In the genomic region with DNA sequence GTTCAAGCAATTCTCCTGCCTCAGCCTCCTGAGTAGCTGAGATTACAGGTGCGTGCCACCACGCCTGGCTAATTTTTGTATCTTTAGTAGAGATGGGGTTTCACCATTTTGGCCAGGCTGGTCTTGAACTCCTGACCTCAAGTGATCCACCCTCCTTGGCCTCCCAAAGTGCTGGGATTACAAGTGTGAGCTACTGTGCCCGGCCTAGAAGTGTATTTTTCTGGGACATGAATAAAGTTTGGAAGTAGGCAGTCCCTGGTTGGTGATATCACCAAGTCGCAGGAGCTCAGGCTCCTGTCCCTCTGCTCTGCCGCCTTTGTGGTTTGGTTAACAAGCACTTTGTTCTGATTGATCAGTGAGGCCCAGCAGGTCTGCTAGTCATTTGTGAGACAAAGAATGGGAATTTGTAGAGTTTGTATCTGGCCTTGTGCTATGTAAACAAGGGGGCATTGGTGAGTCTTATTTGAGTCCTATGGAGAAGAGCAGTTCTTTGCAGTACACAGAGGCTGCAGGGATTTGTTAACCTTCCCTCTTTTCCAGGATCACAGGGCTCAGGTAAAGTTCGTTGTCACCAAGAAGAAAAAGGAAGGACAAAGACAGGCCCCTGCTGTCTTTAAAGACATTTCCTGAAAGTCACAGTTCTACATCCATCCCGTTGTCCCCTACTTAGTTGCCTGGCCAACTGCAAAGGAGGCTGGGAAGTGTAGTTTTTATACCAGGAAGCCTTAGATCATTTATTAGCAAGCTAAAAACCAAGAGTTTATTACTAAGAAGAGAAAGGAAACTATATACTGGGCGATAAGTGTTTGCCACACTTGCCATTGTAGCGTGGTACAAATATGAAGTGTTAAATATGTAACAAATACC, we compare ENCODE assay signal across 1 cellular context.
TF ChIP-seq lines count a peak whose summit lies in the region.

No MANE protein-coding gene starts in this region.

TF ChIP-seq in HepG2, 621 proteins besides CTCF, POLR2A, EP300 and RAD21 (continued from another document):
- TF ChIP-seq ZNF710 (CRISPR knock-in tag; IDR thresholded peaks at IDR 0.05; ENCODE audit: borderline replicate concordance) (peak; percentile 50; the same call in 1 of the 2 replicates), ZNF546 (CRISPR knock-in tag; conservative IDR thresholded peaks at IDR 0.05) (0 out of 2 replicates have a peak, but pooled peaks have one; percentile 39), ZNF292 (CRISPR knock-in tag; IDR thresholded peaks at IDR 0.05; ENCODE audit: borderline replicate concordance, low read depth) (peak; percentile 49; the same call in 1 of the 2 replicates), U2AF1 (optimal IDR thresholded peaks at IDR 0.05; ENCODE audit: low read depth, low read length) (no peak), NCOR1 (IDR thresholded peaks at IDR 0.05; ENCODE audit: borderline replicate concordance, low read length) (no peak; the same call in 1 of the 2 replicates), HOXA3 (CRISPR knock-in tag; IDR thresholded peaks at IDR 0.05) (peak; percentile 50), RFXAP (CRISPR knock-in tag; IDR thresholded peaks at IDR 0.05; ENCODE audit: borderline replicate concordance) (no peak), THAP11 (CRISPR knock-in tag; IDR thresholded peaks at IDR 0.05) (peak; percentile 95), ZNF569 (CRISPR knock-in tag; IDR thresholded peaks at IDR 0.05; ENCODE audit: borderline replicate concordance) (0 out of 2 replicates have a peak, but pooled peaks have one; percentile 53), PITX1 (CRISPR knock-in tag; IDR thresholded peaks at IDR 0.05) (peak; percentile 56), ZUFSP (CRISPR knock-in tag; IDR thresholded peaks at IDR 0.05; ENCODE audit: borderline replicate concordance) (no peak), PHF8 (CRISPR knock-in tag; IDR thresholded peaks at IDR 0.05) (peak; percentile 8; the same call in 1 of the 2 replicates), ZFP36L2 (CRISPR knock-in tag; IDR thresholded peaks at IDR 0.05) (no peak), ZMYM3 (CRISPR knock-in tag; IDR thresholded peaks at IDR 0.05) (peak; percentile 51), ATF7 (IDR thresholded peaks at IDR 0.05) (0 out of 2 replicates have a peak, but pooled peaks have one; percentile 1), ATF7 (CRISPR knock-in tag; IDR thresholded peaks at IDR 0.05) (no peak), SALL2 (CRISPR knock-in tag; IDR thresholded peaks at IDR 0.05) (peak; percentile 65; the same call in 1 of the 2 replicates), DPF2 (CRISPR knock-in tag; IDR thresholded peaks at IDR 0.05; ENCODE audit: borderline replicate concordance, low read depth) (peak; percentile 66; the same call in 1 of the 2 replicates), ZNF136 (CRISPR knock-in tag; IDR thresholded peaks at IDR 0.05; ENCODE audit: low read depth) (peak; percentile 84; the same call in 1 of the 2 replicates), ZNF382 (CRISPR knock-in tag; IDR thresholded peaks at IDR 0.05; ENCODE audit: borderline replicate concordance) (no peak), ELF1 (CRISPR knock-in tag; IDR thresholded peaks at IDR 0.05) (peak; percentile 69; the same call in 1 of the 2 replicates), ZNF678 (CRISPR knock-in tag; IDR thresholded peaks at IDR 0.05) (no peak), FOXA1 (IDR thresholded peaks at IDR 0.05) (peak; percentile 75), FOXA1 (CRISPR knock-in tag; IDR thresholded peaks at IDR 0.05) (peak; percentile 96), ZNF543 (CRISPR knock-in tag; IDR thresholded peaks at IDR 0.05) (0 out of 2 replicates have a peak, but pooled peaks have one; percentile 25), NR2F2 (IDR thresholded peaks at IDR 0.05; ENCODE audit: borderline replicate concordance, low read depth) (peak; percentile 43; the same call in 1 of the 2 replicates), ZNF354B (CRISPR knock-in tag; IDR thresholded peaks at IDR 0.05) (0 out of 2 replicates have a peak, but pooled peaks have one; percentile 53), ZSCAN21 (CRISPR knock-in tag; IDR thresholded peaks at IDR 0.05; ENCODE audit: borderline replicate concordance) (peak; percentile 58; the same call in 1 of the 2 replicates), TCF7 (IDR thresholded peaks at IDR 0.05; ENCODE audit: low read depth) (peak; percentile 67), TBX3 (IDR thresholded peaks at IDR 0.05; ENCODE audit: borderline replicate concordance) (peak; percentile 40; the same call in 1 of the 2 replicates), ZNF101 (CRISPR knock-in tag; IDR thresholded peaks at IDR 0.05; ENCODE audit: borderline replicate concordance, low read depth) (no peak), ZFP62 (CRISPR knock-in tag; IDR thresholded peaks at IDR 0.05) (no peak), GFI1 (CRISPR knock-in tag; IDR thresholded peaks at IDR 0.05; ENCODE audit: borderline replicate concordance) (peak; percentile 80; the same call in 1 of the 2 replicates), CREM (IDR thresholded peaks at IDR 0.05) (peak; percentile 69; the same call in 1 of the 2 replicates), CREM (CRISPR knock-in tag; IDR thresholded peaks at IDR 0.05) (no peak), THRA (CRISPR knock-in tag; IDR thresholded peaks at IDR 0.05; ENCODE audit: borderline replicate concordance) (no peak), ZNF367 (CRISPR knock-in tag; IDR thresholded peaks at IDR 0.05; ENCODE audit: borderline replicate concordance) (no peak), SAP130 (CRISPR knock-in tag; IDR thresholded peaks at IDR 0.05; ENCODE audit: low read depth) (peak; percentile 62), TBP (CRISPR knock-in tag; IDR thresholded peaks at IDR 0.05) (no peak), ZNF609 (CRISPR knock-in tag; IDR thresholded peaks at IDR 0.05; ENCODE audit: borderline replicate concordance) (no peak), IKZF5 (CRISPR knock-in tag; IDR thresholded peaks at IDR 0.05) (no peak), ZNF460 (CRISPR knock-in tag; IDR thresholded peaks at IDR 0.05; ENCODE audit: borderline replicate concordance) (peak; percentile 74; the same call in 1 of the 2 replicates), ZIK1 (CRISPR knock-in tag; IDR thresholded peaks at IDR 0.05; ENCODE audit: borderline replicate concordance, low read depth) (no peak), ZNF44 (CRISPR knock-in tag; IDR thresholded peaks at IDR 0.05) (0 out of 2 replicates have a peak, but pooled peaks have one; percentile 40), SALL1 (CRISPR knock-in tag; IDR thresholded peaks at IDR 0.05) (peak; percentile 78), RBAK (CRISPR knock-in tag; IDR thresholded peaks at IDR 0.05) (no peak), YEATS4 (CRISPR knock-in tag; IDR thresholded peaks at IDR 0.05; ENCODE audit: borderline replicate concordance) (peak; percentile 43; the same call in 1 of the 2 replicates), ZSCAN25 (CRISPR knock-in tag; IDR thresholded peaks at IDR 0.05) (no peak), ZNF547 (CRISPR knock-in tag; IDR thresholded peaks at IDR 0.05) (0 out of 2 replicates have a peak, but pooled peaks have one; percentile 5)
- TF ChIP-seq, protein P1, sequence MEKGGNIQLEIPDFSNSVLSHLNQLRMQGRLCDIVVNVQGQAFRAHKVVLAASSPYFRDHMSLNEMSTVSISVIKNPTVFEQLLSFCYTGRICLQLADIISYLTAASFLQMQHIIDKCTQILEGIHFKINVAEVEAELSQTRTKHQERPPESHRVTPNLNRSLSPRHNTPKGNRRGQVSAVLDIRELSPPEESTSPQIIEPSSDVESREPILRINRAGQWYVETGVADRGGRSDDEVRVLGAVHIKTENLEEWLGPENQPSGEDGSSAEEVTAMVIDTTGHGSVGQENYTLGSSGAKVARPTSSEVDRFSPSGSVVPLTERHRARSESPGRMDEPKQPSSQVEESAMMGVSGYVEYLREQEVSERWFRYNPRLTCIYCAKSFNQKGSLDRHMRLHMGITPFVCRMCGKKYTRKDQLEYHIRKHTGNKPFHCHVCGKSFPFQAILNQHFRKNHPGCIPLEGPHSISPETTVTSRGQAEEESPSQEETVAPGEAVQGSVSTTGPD (CRISPR knock-in tag; IDR thresholded peaks at IDR 0.05), result no peak
- TF ChIP-seq, protein P2, sequence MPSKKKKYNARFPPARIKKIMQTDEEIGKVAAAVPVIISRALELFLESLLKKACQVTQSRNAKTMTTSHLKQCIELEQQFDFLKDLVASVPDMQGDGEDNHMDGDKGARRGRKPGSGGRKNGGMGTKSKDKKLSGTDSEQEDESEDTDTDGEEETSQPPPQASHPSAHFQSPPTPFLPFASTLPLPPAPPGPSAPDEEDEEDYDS (CRISPR knock-in tag; IDR thresholded peaks at IDR 0.05), result no peak
TF ChIP-seq in HepG2: peak in this region for 123.
